1 cellular context compared by ENCODE assay signal in genomic region chr1:1043921-1044320, GRCh38.
A peak's percentile ranks its signal among the peaks of the same experiment; 100 is the strongest.
TF ChIP-seq lines count a peak whose summit lies in the region.

No MANE protein-coding gene starts in this region.

TF ChIP-seq in HepG2, 621 proteins besides CTCF, POLR2A, EP300 and RAD21:
- no peak for TF ChIP-seq CREBL2 (CRISPR knock-in tag; IDR thresholded peaks at IDR 0.05; ENCODE audit: borderline replicate concordance)
- TF ChIP-seq HIC2 (CRISPR knock-in tag; IDR thresholded peaks at IDR 0.05; ENCODE audit: low read depth), result no peak
- peak; percentile 24; the same call in 1 of the 2 replicates for TF ChIP-seq RBFOX2 (IDR thresholded peaks at IDR 0.05; ENCODE audit: low read depth, low read length)
TF ChIP-seq in HepG2: peak in this region for 1.
